Comparison of ENCODE assay signal across 1 cellular context in genomic region chr20:37505263-37506165, GRCh38.
TF ChIP-seq lines count a peak whose summit lies in the region.

No MANE protein-coding gene starts in this region.

TF ChIP-seq in HepG2, 621 proteins besides CTCF, POLR2A, EP300 and RAD21 (continues in another document):
- peak; percentile 83 for TF ChIP-seq ZNF335 (CRISPR knock-in tag; IDR thresholded peaks at IDR 0.05)
- peak; percentile 66 for TF ChIP-seq ZEB1 (IDR thresholded peaks at IDR 0.05; ENCODE audit: insufficient replicate concordance, low read depth)
- TF ChIP-seq ZNF788 (CRISPR knock-in tag; IDR thresholded peaks at IDR 0.05; ENCODE audit: borderline replicate concordance): no peak
- TF ChIP-seq RORA (CRISPR knock-in tag; IDR thresholded peaks at IDR 0.05): peak; percentile 62; the same call in 1 of the 2 replicates
- TF ChIP-seq SOX13 (IDR thresholded peaks at IDR 0.05): no peak
- TF ChIP-seq SOX13 (CRISPR knock-in tag; conservative IDR thresholded peaks at IDR 0.05 in 1 of 2, IDR thresholded peaks at IDR 0.05 in 1 of 2): peak in 1 of 2 experiments; percentile 54; a peak in 2 of 4 replicates
- TF ChIP-seq, protein P1, sequence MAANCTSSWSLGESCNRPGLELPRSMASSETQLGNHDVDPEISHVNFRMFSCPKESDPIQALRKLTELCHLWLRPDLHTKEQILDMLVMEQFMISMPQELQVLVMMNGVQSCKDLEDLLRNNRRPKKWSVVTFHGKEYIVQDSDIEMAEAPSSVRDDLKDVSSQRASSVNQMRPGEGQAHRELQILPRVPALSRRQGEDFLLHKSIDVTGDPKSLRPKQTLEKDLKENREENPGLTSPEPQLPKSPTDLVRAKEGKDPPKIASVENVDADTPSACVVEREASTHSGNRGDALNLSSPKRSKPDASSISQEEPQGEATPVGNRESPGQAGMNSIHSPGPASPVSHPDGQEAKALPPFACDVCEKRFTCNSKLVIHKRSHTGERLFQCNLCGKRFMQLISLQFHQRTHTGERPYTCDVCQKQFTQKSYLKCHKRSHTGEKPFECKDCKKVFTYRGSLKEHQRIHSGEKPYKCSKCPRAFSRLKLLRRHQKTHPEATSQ (CRISPR knock-in tag; IDR thresholded peaks at IDR 0.05; ENCODE audit: borderline replicate concordance): 0 out of 2 replicates have a peak, but pooled peaks have one; percentile 28
- peak; percentile 58 for TF ChIP-seq XRCC5 (optimal IDR thresholded peaks at IDR 0.05; ENCODE audit: low read length)
- TF ChIP-seq NCOA2 (CRISPR knock-in tag; IDR thresholded peaks at IDR 0.05): 0 out of 2 replicates have a peak, but pooled peaks have one; percentile 11
- 0 out of 2 replicates have a peak, but pooled peaks have one; percentile 11 for TF ChIP-seq MAX (IDR thresholded peaks at IDR 0.05)
- TF ChIP-seq, protein P2, sequence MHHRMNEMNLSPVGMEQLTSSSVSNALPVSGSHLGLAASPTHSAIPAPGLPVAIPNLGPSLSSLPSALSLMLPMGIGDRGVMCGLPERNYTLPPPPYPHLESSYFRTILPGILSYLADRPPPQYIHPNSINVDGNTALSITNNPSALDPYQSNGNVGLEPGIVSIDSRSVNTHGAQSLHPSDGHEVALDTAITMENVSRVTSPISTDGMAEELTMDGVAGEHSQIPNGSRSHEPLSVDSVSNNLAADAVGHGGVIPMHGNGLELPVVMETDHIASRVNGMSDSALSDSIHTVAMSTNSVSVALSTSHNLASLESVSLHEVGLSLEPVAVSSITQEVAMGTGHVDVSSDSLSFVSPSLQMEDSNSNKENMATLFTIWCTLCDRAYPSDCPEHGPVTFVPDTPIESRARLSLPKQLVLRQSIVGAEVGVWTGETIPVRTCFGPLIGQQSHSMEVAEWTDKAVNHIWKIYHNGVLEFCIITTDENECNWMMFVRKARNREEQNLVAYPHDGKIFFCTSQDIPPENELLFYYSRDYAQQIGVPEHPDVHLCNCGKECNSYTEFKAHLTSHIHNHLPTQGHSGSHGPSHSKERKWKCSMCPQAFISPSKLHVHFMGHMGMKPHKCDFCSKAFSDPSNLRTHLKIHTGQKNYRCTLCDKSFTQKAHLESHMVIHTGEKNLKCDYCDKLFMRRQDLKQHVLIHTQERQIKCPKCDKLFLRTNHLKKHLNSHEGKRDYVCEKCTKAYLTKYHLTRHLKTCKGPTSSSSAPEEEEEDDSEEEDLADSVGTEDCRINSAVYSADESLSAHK (CRISPR knock-in tag; IDR thresholded peaks at IDR 0.05; ENCODE audit: borderline replicate concordance): no peak
- 0 out of 2 replicates have a peak, but pooled peaks have one; percentile 1 for TF ChIP-seq ZNF230 (CRISPR knock-in tag; IDR thresholded peaks at IDR 0.05)
- TF ChIP-seq GLI4 (CRISPR knock-in tag; IDR thresholded peaks at IDR 0.05; ENCODE audit: borderline replicate concordance): no peak
- peak; percentile 75 for TF ChIP-seq RBM22 (optimal IDR thresholded peaks at IDR 0.05; ENCODE audit: low read length)
- no peak for TF ChIP-seq ZNF547 (CRISPR knock-in tag; IDR thresholded peaks at IDR 0.05)
- TF ChIP-seq ZNF33A (CRISPR knock-in tag; IDR thresholded peaks at IDR 0.05; ENCODE audit: borderline replicate concordance): no peak
- TF ChIP-seq ARID5B (CRISPR knock-in tag; IDR thresholded peaks at IDR 0.05): peak; percentile 70; the same call in 1 of the 2 replicates
- no peak for TF ChIP-seq GTF3A (CRISPR knock-in tag; conservative IDR thresholded peaks at IDR 0.05)
- peak; percentile 95 for TF ChIP-seq HNF4A (CRISPR knock-in tag; IDR thresholded peaks at IDR 0.05)
- TF ChIP-seq FOXA1 (IDR thresholded peaks at IDR 0.05): no peak
- no peak for TF ChIP-seq FOXA1 (CRISPR knock-in tag; IDR thresholded peaks at IDR 0.05)
- peak; percentile 27 for TF ChIP-seq SAP130 (CRISPR knock-in tag; IDR thresholded peaks at IDR 0.05; ENCODE audit: low read depth)
- TF ChIP-seq NCOR1 (IDR thresholded peaks at IDR 0.05; ENCODE audit: borderline replicate concordance, low read length): peak; percentile 93
- peak; percentile 71 for TF ChIP-seq GATAD2A (CRISPR knock-in tag; IDR thresholded peaks at IDR 0.05)
- no peak for TF ChIP-seq ISX (CRISPR knock-in tag; conservative IDR thresholded peaks at IDR 0.05)
- TF ChIP-seq ETV6 (CRISPR knock-in tag; conservative IDR thresholded peaks at IDR 0.05): no peak
- TF ChIP-seq FOXA3 (CRISPR knock-in tag; IDR thresholded peaks at IDR 0.05): 0 out of 2 replicates have a peak, but pooled peaks have one; percentile 18
- TF ChIP-seq SALL1 (CRISPR knock-in tag; IDR thresholded peaks at IDR 0.05): peak; percentile 40
- TF ChIP-seq NR2F6 (IDR thresholded peaks at IDR 0.05): peak; percentile 49; the same call in 1 of the 2 replicates
- TF ChIP-seq NR2F6 (CRISPR knock-in tag; IDR thresholded peaks at IDR 0.05): no peak
- no peak for TF ChIP-seq CREB3 (CRISPR knock-in tag; IDR thresholded peaks at IDR 0.05)
- peak; percentile 91 for TF ChIP-seq HNF4G (IDR thresholded peaks at IDR 0.05; ENCODE audit: borderline replicate concordance, low read depth, low read length)
- no peak; the same call in 1 of the 2 replicates for TF ChIP-seq HNF4G (CRISPR knock-in tag; IDR thresholded peaks at IDR 0.05; ENCODE audit: borderline replicate concordance, low read depth)
- TF ChIP-seq, protein P3, sequence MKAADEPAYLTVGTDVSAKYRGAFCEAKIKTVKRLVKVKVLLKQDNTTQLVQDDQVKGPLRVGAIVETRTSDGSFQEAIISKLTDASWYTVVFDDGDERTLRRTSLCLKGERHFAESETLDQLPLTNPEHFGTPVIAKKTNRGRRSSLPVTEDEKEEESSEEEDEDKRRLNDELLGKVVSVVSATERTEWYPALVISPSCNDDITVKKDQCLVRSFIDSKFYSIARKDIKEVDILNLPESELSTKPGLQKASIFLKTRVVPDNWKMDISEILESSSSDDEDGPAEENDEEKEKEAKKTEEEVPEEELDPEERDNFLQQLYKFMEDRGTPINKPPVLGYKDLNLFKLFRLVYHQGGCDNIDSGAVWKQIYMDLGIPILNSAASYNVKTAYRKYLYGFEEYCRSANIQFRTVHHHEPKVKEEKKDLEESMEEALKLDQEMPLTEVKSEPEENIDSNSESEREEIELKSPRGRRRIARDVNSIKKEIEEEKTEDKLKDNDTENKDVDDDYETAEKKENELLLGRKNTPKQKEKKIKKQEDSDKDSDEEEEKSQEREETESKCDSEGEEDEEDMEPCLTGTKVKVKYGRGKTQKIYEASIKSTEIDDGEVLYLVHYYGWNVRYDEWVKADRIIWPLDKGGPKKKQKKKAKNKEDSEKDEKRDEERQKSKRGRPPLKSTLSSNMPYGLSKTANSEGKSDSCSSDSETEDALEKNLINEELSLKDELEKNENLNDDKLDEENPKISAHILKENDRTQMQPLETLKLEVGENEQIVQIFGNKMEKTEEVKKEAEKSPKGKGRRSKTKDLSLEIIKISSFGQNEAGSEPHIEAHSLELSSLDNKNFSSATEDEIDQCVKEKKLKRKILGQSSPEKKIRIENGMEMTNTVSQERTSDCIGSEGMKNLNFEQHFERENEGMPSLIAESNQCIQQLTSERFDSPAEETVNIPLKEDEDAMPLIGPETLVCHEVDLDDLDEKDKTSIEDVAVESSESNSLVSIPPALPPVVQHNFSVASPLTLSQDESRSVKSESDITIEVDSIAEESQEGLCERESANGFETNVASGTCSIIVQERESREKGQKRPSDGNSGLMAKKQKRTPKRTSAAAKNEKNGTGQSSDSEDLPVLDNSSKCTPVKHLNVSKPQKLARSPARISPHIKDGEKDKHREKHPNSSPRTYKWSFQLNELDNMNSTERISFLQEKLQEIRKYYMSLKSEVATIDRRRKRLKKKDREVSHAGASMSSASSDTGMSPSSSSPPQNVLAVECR (CRISPR knock-in tag; IDR thresholded peaks at IDR 0.05; ENCODE audit: borderline replicate concordance): peak; percentile 15; the same call in 1 of the 2 replicates
- no peak for TF ChIP-seq ZNF576 (CRISPR knock-in tag; IDR thresholded peaks at IDR 0.05)
- peak; percentile 21; the same call in 1 of the 2 replicates for TF ChIP-seq HOXA3 (CRISPR knock-in tag; IDR thresholded peaks at IDR 0.05)
- no peak for TF ChIP-seq ZNF773 (CRISPR knock-in tag; IDR thresholded peaks at IDR 0.05; ENCODE audit: borderline replicate concordance)
- TF ChIP-seq TSC22D2 (CRISPR knock-in tag; IDR thresholded peaks at IDR 0.05; ENCODE audit: borderline replicate concordance): no peak
- TF ChIP-seq, protein P4, sequence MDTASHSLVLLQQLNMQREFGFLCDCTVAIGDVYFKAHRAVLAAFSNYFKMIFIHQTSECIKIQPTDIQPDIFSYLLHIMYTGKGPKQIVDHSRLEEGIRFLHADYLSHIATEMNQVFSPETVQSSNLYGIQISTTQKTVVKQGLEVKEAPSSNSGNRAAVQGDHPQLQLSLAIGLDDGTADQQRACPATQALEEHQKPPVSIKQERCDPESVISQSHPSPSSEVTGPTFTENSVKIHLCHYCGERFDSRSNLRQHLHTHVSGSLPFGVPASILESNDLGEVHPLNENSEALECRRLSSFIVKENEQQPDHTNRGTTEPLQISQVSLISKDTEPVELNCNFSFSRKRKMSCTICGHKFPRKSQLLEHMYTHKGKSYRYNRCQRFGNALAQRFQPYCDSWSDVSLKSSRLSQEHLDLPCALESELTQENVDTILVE (CRISPR knock-in tag; IDR thresholded peaks at IDR 0.05): no peak
- peak; percentile 49 for TF ChIP-seq TEAD3 (CRISPR knock-in tag; optimal IDR thresholded peaks at IDR 0.05; ENCODE audit: borderline replicate concordance)
- no peak for TF ChIP-seq ARNT2 (CRISPR knock-in tag; IDR thresholded peaks at IDR 0.05; ENCODE audit: low read depth)
- 0 out of 2 replicates have a peak, but pooled peaks have one; percentile 31 for TF ChIP-seq TCF7L2 (IDR thresholded peaks at IDR 0.05; ENCODE audit: low read depth, low read length)
- no peak for TF ChIP-seq ZNF326 (CRISPR knock-in tag; IDR thresholded peaks at IDR 0.05; ENCODE audit: borderline replicate concordance)
- TF ChIP-seq SMAD9 (CRISPR knock-in tag; IDR thresholded peaks at IDR 0.05): no peak
- TF ChIP-seq, protein P5, sequence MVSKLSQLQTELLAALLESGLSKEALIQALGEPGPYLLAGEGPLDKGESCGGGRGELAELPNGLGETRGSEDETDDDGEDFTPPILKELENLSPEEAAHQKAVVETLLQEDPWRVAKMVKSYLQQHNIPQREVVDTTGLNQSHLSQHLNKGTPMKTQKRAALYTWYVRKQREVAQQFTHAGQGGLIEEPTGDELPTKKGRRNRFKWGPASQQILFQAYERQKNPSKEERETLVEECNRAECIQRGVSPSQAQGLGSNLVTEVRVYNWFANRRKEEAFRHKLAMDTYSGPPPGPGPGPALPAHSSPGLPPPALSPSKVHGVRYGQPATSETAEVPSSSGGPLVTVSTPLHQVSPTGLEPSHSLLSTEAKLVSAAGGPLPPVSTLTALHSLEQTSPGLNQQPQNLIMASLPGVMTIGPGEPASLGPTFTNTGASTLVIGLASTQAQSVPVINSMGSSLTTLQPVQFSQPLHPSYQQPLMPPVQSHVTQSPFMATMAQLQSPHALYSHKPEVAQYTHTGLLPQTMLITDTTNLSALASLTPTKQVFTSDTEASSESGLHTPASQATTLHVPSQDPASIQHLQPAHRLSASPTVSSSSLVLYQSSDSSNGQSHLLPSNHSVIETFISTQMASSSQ (IDR thresholded peaks at IDR 0.05; ENCODE audit: low read depth): no peak
- TF ChIP-seq, protein P5 (CRISPR knock-in tag; IDR thresholded peaks at IDR 0.05; ENCODE audit: borderline replicate concordance): no peak
